ENCODE assay signal across 1 cellular context in genomic region chr6:41657131-41658094, GRCh38.
TF ChIP-seq lines count a peak whose summit lies in the region.

No MANE protein-coding gene starts in this region.

TF ChIP-seq in HEK293, 187 proteins besides CTCF, POLR2A, EP300 and RAD21:
- TF ChIP-seq, protein P1, sequence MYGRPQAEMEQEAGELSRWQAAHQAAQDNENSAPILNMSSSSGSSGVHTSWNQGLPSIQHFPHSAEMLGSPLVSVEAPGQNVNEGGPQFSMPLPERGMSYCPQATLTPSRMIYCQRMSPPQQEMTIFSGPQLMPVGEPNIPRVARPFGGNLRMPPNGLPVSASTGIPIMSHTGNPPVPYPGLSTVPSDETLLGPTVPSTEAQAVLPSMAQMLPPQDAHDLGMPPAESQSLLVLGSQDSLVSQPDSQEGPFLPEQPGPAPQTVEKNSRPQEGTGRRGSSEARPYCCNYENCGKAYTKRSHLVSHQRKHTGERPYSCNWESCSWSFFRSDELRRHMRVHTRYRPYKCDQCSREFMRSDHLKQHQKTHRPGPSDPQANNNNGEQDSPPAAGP (tag by site-specific recombination; IDR thresholded peaks at IDR 0.05): no peak
- no peak for TF ChIP-seq ZNF514 (tag by site-specific recombination; IDR thresholded peaks at IDR 0.05)
- 0 out of 2 replicates have a peak, but pooled peaks have one; percentile 19 for TF ChIP-seq SCRT2 (tag by site-specific recombination; IDR thresholded peaks at IDR 0.05)
- no peak for TF ChIP-seq ZBTB26 (tag by site-specific recombination; optimal IDR thresholded peaks at IDR 0.05)
- TF ChIP-seq ZNF274 (IDR thresholded peaks at IDR 0.05; ENCODE audit: low read length): no peak
- no peak for TF ChIP-seq ZNF274 (tag by site-specific recombination; IDR thresholded peaks at IDR 0.05; ENCODE audit: borderline replicate concordance)
- TF ChIP-seq ZNF548 (tag by site-specific recombination; IDR thresholded peaks at IDR 0.05): no peak
